ENCODE assay signal across 13 cellular contexts in the genomic region with DNA sequence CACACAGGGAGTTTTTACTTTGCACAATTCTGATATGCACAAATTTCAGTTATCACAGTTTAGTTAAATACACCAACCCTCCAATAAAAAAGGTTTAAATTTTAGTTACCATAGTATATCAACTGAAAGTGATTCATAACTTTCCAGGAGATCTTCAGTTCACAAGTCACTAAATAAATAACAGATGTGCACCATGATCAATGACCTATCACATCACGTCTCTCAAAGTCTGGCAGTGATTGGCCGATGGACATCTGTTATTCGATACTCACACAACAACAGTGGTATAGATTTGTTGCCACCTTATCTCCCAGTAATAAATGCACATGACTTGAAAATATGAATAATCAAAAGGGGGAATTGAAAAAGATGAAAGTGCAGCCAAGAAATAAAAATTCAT.
A peak's percentile ranks its signal among the peaks of the same experiment; 100 is the strongest.
DNase-seq lines count a peak whose midpoint lies in the region; ATAC-seq, FAIRE-seq and TF ChIP-seq lines count a peak whose summit lies in the region.
"Had no signal": no experiment of that assay in that cellular context is flagged by ENCODE, and none has a peak within 500 bp of the region (broad histone marks: within the 10 kb centered on the region; RNA-seq: fewer than 3 reads in every experiment).

No MANE protein-coding gene starts in this region.

- WGBS in esophagus muscularis mucosa, result 86% methylated on average over 3 of the region's 3 CpGs
- 89% methylated on average over 3 of the region's 3 CpGs for WGBS in sigmoid colon, 2 donors

- H3K9me3 ChIP-seq in esophagus muscularis mucosa (no peaks in the 10 kb centered on the region), sigmoid colon (no peaks in the 10 kb centered on the region)
- H3K9me3 ChIP-seq: Caco-2 had no signal

- no peak for ATAC-seq in stimulated activated naive CD8-positive, alpha-beta T cell treated with anti-CD3 and anti-CD28 coated beads, Interleukin-15, Interleukin-2, amounts not matched to agents 100 U/mL and 50 U/mL, for 24 hours
- ATAC-seq: CD8-positive, alpha-beta T cell; HCT116 had no signal

- H3K27me3 ChIP-seq in esophagus muscularis mucosa (no peaks in the 10 kb centered on the region), sigmoid colon (no peaks in the 10 kb centered on the region)

- no peak overlapping the region for H3K4me3 ChIP-seq in esophagus muscularis mucosa
- no peak overlapping the region for H3K4me3 ChIP-seq in sigmoid colon

- H3K4me1 ChIP-seq in esophagus muscularis mucosa, result no peaks in the 10 kb centered on the region
- no peaks in the 10 kb centered on the region for H3K4me1 ChIP-seq in sigmoid colon
- H3K4me1 ChIP-seq: Caco-2 had no signal

- TF ChIP-seq EP300 in esophagus muscularis mucosa (IDR thresholded peaks at IDR 0.05) (no peak), sigmoid colon (IDR thresholded peaks at IDR 0.05) (no peak)

- H3K27ac ChIP-seq in esophagus muscularis mucosa (replicated peaks in 1 of 4) (no peak overlapping the region), sigmoid colon (no peak overlapping the region)
- H3K27ac ChIP-seq: HL-60 had no signal

- no peak for TF ChIP-seq CTCF in esophagus muscularis mucosa (IDR thresholded peaks at IDR 0.05)
- TF ChIP-seq CTCF in sigmoid colon (IDR thresholded peaks at IDR 0.05), result no peak

- H3K36me3 ChIP-seq in esophagus muscularis mucosa (no peaks in the 10 kb centered on the region), sigmoid colon (no peaks in the 10 kb centered on the region)

- DNase-seq in H54 (ENCODE audit: insufficient read length, low spot score) (no peak), NCI-H446 treated with DMSO at 0.1 percent for 48 hours (lab: John Stamatoyannopoulos, UW) (peak; percentile 19), fibroblast of peridontal ligament (ENCODE audit: extremely low read depth) (peak; percentile 16), esophagus muscularis mucosa (ENCODE audit: extremely low spot score) (no peak), sigmoid colon (no peak), NK-92 (lab: John Stamatoyannopoulos, UW; ENCODE audit: unreplicated experiment) (no peak)
- DNase-seq in stimulated activated naive CD8-positive, alpha-beta T cell treated with anti-CD3 and anti-CD28 coated beads, Interleukin-15, Interleukin-2, amounts not matched to agents 100 U/mL and 50 U/mL, for 24 hours, result no peak
- DNase-seq: Caco-2; CD8-positive, alpha-beta T cell; DMS53 had no signal

- peak; percentile 11 for FAIRE-seq in H54 (lab: Jason Lieb, UNC)
- FAIRE-seq: H1 had no signal

- intact Hi-C loops in esophagus muscularis mucosa (cut with DNase I) (no loop called here), sigmoid colon (cut with DNase I) (no loop called here)

- TF ChIP-seq POLR2A in H54 (IDR thresholded peaks at IDR 0.05; ENCODE audit: low read depth, low read length), result no peak
- no peak for TF ChIP-seq POLR2A in esophagus muscularis mucosa (IDR thresholded peaks at IDR 0.05; ENCODE audit: low read depth)
- no peak for TF ChIP-seq POLR2A in sigmoid colon (IDR thresholded peaks at IDR 0.05)

Comparison
In these comparisons a context has a peak if more than half of its experiments do, and no peak if none do; other contexts are left out.
1. DNase-seq: peak in NCI-H446 treated with DMSO at 0.1 percent for 48 hours (single experiment) and fibroblast of peridontal ligament (single experiment); none in H54 (single experiment), stimulated activated naive CD8-positive, alpha-beta T cell treated with anti-CD3 and anti-CD28 coated beads, Interleukin-15, Interleukin-2, amounts not matched to agents 100 U/mL and 50 U/mL, for 24 hours (single experiment), esophagus muscularis mucosa (single experiment), sigmoid colon (single experiment) and NK-92 (single experiment).